ENCODE assay signal across 1 cellular context in genomic region chr11:119488256-119488995, GRCh38.
TF ChIP-seq lines count a peak whose summit lies in the region.

No MANE protein-coding gene starts in this region.

TF ChIP-seq in HepG2, 621 proteins besides CTCF, POLR2A, EP300 and RAD21 (continued from another document):
- TF ChIP-seq THAP9 (CRISPR knock-in tag; IDR thresholded peaks at IDR 0.05; ENCODE audit: borderline replicate concordance) (no peak), NR3C1 (CRISPR knock-in tag; IDR thresholded peaks at IDR 0.05) (no peak), MTF2 (CRISPR knock-in tag; IDR thresholded peaks at IDR 0.05; ENCODE audit: borderline replicate concordance) (no peak), AGO1 (IDR thresholded peaks at IDR 0.05; ENCODE audit: low read depth, low read length, poor library complexity, severe bottlenecking) (no peak), SAP130 (CRISPR knock-in tag; IDR thresholded peaks at IDR 0.05; ENCODE audit: low read depth) (no peak)
